Comparison of ENCODE assay signal across 21 cellular contexts in genomic region chrX:97547873-97548578, GRCh38.
DNase-seq lines count a peak whose midpoint lies in the region; TF ChIP-seq lines count a peak whose summit lies in the region.
"Had no signal": no experiment of that assay in that cellular context is flagged by ENCODE, and none has a peak within 500 bp of the region (broad histone marks: within the 10 kb centered on the region; RNA-seq: fewer than 3 reads in every experiment).

No MANE protein-coding gene starts in this region.

- H3K27ac ChIP-seq in hepatocyte = peak overlapping the region; percentile 9
- H3K27ac ChIP-seq: vagina had no signal

- H3K36me3 ChIP-seq in hepatocyte (replicated peaks; ENCODE audit: insufficient read depth, low read depth) = no peaks in the 10 kb centered on the region
- H3K36me3 ChIP-seq: vagina had no signal

- H3K9me2 ChIP-seq in hepatocyte (replicated peaks; ENCODE audit: insufficient read depth) = no peaks in the 10 kb centered on the region

- WGBS in hepatocyte (ENCODE audit: low lambda C conversion rate, missing lambda C conversion rate) = 72% methylated on average over 3 of the region's 3 CpGs

- H3K4me3 Mint-ChIP-seq in brain = no peak overlapping the region
- H3K4me3 Mint-ChIP-seq: dendritic cell treated with granulocyte-macrophage colony-stimulating factor and Interleukin-4, amounts not matched to agents 40 ng/mL and 50 ng/mL, for 4 days; memory B cell; natural killer cell had no signal

- no peak overlapping the region for H3K4me3 ChIP-seq in hepatocyte
- H3K4me3 ChIP-seq: vagina had no signal

- no peaks in the 10 kb centered on the region for H3K9me3 ChIP-seq in hepatocyte (ENCODE audit: low read depth)
- H3K9me3 ChIP-seq: vagina had no signal

- H3K36me3 Mint-ChIP-seq in brain = no peaks in the 10 kb centered on the region
- H3K36me3 Mint-ChIP-seq: memory B cell, natural killer cell had no signal

- H3K27me3 ChIP-seq in hepatocyte = no peaks in the 10 kb centered on the region
- H3K27me3 ChIP-seq: vagina had no signal

- H4K20me1 ChIP-seq in hepatocyte (ENCODE audit: insufficient read depth, poor library complexity, severe bottlenecking) = no peaks in the 10 kb centered on the region

- H3K79me2 ChIP-seq in hepatocyte = no peaks in the 10 kb centered on the region

- no peaks in the 10 kb centered on the region for H3K9me3 Mint-ChIP-seq in brain
- H3K9me3 Mint-ChIP-seq: dendritic cell treated with granulocyte-macrophage colony-stimulating factor and Interleukin-4, amounts not matched to agents 40 ng/mL and 50 ng/mL, for 4 days; memory B cell; natural killer cell had no signal

- peak overlapping the region in 3 of 5 experiments; percentile 27 to 65 (median 33) for H3K27ac Mint-ChIP-seq in brain
- H3K27ac Mint-ChIP-seq: dendritic cell treated with granulocyte-macrophage colony-stimulating factor and Interleukin-4, amounts not matched to agents 40 ng/mL and 50 ng/mL, for 4 days; memory B cell; natural killer cell; progenitor cell of endocrine pancreas had no signal

- H3K4me1 ChIP-seq in hepatocyte (ENCODE audit: insufficient read depth) = peaks cover 6% of the 10 kb centered on the region
- H3K4me1 ChIP-seq: vagina had no signal

- DNase-seq in LHCN-M2 (ENCODE audit: low read depth) (peak; percentile 27), hepatocyte (ENCODE audit: low spot score) (peak; percentile 29), NCI-H1048 (lab: John Stamatoyannopoulos, UW) (no peak), amniotic stem cell (lab: John Stamatoyannopoulos, UW) (no peak), DMS 273 treated with DMSO at 0.1 percent for 48 hours (lab: John Stamatoyannopoulos, UW) (no peak)
- DNase-seq in stimulated activated CD4-positive, alpha-beta T cell treated with anti-CD3 and anti-CD28 coated beads, Interleukin-12 subunit alpha, Interleukin-12 subunit beta, amount 100 ng/mL, for 4 hours = no peak
- DNase-seq: activated CD4-positive, alpha-beta T cell treated with anti-CD3 and anti-CD28 coated beads, Interleukin-2, amount 50 U/mL, for 1 hour; activated naive CD4-positive, alpha-beta T cell treated with Interleukin-2 at 50 U/mL for 16 hours; activated T-cell treated with anti-CD3 and anti-CD28 coated beads for 4 hours; AML-193; GDM1; kidney; natural killer cell; NCI-H2227 treated with DMSO at 0.1 percent for 48 hours; stimulated activated CD8-positive, alpha-beta memory T cell treated with anti-CD3 and anti-CD28 coated beads, Interleukin-4, amount 100 ng/mL, for 48 hours; substantia nigra had no signal

- TF ChIP-seq CTCF in brain (conservative IDR thresholded peaks at IDR 0.05) (no peak), hepatocyte (IDR thresholded peaks at IDR 0.05; ENCODE audit: poor library complexity) (no peak)

- peak overlapping the region; percentile 12 for H3K4me2 ChIP-seq in hepatocyte

- no peaks in the 10 kb centered on the region for H3K27me3 Mint-ChIP-seq in brain
- H3K27me3 Mint-ChIP-seq: dendritic cell treated with granulocyte-macrophage colony-stimulating factor and Interleukin-4, amounts not matched to agents 40 ng/mL and 50 ng/mL, for 4 days; memory B cell; progenitor cell of endocrine pancreas had no signal

- peaks cover 5% of the 10 kb centered on the region for H3K4me1 Mint-ChIP-seq in brain
- H3K4me1 Mint-ChIP-seq: memory B cell, natural killer cell had no signal

- no peak overlapping the region for H2AFZ ChIP-seq in hepatocyte

Comparison
In these comparisons a context has a peak if more than half of its experiments do, and no peak if none do; other contexts are left out.
1. DNase-seq: peak in LHCN-M2 (single experiment) and hepatocyte (single experiment); none in NCI-H1048 (single experiment), amniotic stem cell (single experiment), stimulated activated CD4-positive, alpha-beta T cell treated with anti-CD3 and anti-CD28 coated beads, Interleukin-12 subunit alpha, Interleukin-12 subunit beta, amount 100 ng/mL, for 4 hours (single experiment) and DMS 273 treated with DMSO at 0.1 percent for 48 hours (single experiment).